ENCODE assay signal across 24 cellular contexts in genomic region chr20:2010533-2010932, GRCh38.
"Had no signal": no experiment of that assay in that cellular context is flagged by ENCODE, and none has a peak within 500 bp of the region (broad histone marks: within the 10 kb centered on the region; RNA-seq: fewer than 3 reads in every experiment).

No MANE protein-coding gene starts in this region.

- ATAC-seq: effector memory CD8-positive, alpha-beta T cell; heart right ventricle; left colon; left ventricle myocardium superior; natural killer cell; psoas muscle; right cardiac atrium; stimulated activated memory B cell treated with anti-CD40 and anti-IgM and Interleukin-4, amounts not matched to agents 10 μg/mL and 1 μg/mL and 100 μg/mL, for 72 hours; stimulated activated naive CD8-positive, alpha-beta T cell treated with anti-CD3 and anti-CD28 coated beads, Interleukin-15, Interleukin-2, amounts not matched to agents 100 U/mL and 50 U/mL, for 24 hours had no signal

- DNase-seq: cortex of kidney; effector memory CD8-positive, alpha-beta T cell; erythroblast; esophagus squamous epithelium; foreskin melanocyte; glutamatergic neuron; heart right ventricle; hippocampal formation; kidney glomerular epithelial cell; left colon; left ventricle myocardium superior; natural killer cell; occipital lobe; ovary; posterior cingulate gyrus; psoas muscle; right cardiac atrium; spleen; stimulated activated CD4-positive, alpha-beta T cell treated with anti-CD3 and anti-CD28 coated beads, Interleukin-4, amount 100 ng/mL, for 4 hours; stimulated activated naive CD8-positive, alpha-beta T cell treated with anti-CD3 and anti-CD28 coated beads, Interleukin-15, Interleukin-2, amounts not matched to agents 100 U/mL and 50 U/mL, for 24 hours; substantia nigra; testis; tibial artery had no signal
